8 cellular contexts compared by ENCODE assay signal in the genomic region with DNA sequence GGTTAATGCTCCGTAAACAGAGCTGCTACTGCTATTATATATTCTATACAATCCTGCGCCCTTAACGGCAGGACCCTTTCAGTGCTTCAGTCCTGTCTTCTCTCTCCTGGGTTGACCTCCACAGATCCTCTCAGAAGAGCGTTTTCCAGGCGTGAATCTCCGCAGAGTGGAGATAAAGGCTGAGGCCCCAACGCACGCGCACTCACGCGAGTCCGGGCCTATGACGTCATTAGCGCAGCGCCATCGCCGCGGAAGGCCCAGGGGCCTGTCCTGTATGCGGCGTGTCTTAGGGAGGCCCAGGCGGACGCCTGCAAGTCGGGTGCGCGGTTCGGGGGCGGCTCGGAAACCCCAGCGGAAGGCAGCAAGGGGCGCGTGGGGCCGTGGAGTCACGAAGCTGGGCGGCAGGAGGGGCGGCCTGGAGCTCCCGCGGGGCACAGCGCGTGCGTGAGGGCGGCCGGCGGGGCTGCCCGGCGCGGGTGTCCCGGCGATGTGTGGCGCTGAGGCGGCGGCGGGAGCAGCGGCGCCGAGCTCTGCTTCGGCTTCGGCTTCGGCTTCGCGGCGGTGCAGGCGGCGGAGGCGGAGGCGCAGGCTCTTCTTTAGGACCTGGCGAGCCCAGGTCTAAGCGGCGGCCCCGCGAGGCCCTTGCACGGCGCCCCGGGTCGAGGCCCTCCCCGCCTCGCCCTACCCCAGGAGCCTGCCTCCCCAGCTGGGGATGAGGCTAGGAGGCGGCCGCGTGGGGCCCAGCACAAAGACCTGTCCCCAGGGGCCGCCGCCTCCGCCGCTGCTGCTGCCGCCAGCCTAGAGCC. TPM values are rescaled to one million over a fixed set of nuclear protein-coding genes. Genes with fewer than 3 reads are reported as not detected.
DNase-seq lines count a peak whose midpoint lies in the region; ATAC-seq, FAIRE-seq and TF ChIP-seq lines count a peak whose summit lies in the region.

Gene MAPKAPK5, plus strand, starts transcription at position 479 of the 806 bp plus-strand sequence. CDS start 506 bp downstream, outside the sequence.

- TF ChIP-seq CTCF in WI38 (IDR thresholded peaks at IDR 0.05; ENCODE audit: low read depth, low read length) = no peak
- no peak for TF ChIP-seq CTCF in mammary epithelial cell (conservative IDR thresholded peaks at IDR 0.05 in 1 of 2, IDR thresholded peaks at IDR 0.05 in 1 of 2; ENCODE audit: extremely low read depth in 1 of 2, insufficient read depth in 1 of 2, low read depth in 1 of 2, low read length in 2 of 2)

- DNase-seq in AG08395 (ENCODE audit: low spot score) (peak; percentile 99), NCI-H2227 treated with DMSO at 0.1 percent for 48 hours (lab: John Stamatoyannopoulos, UW) (peak; percentile 92), mammary epithelial cell (peak; percentile 92), iPS-NIHi11 (ENCODE audit: low spot score) (peak; percentile 100), small intestine (peak; percentile 94)

- H3K79me2 ChIP-seq in mammary epithelial cell (ENCODE audit: insufficient read depth, low read length) = peaks cover 77% of the 10 kb centered on the region

- H2AFZ ChIP-seq in mammary epithelial cell (ENCODE audit: low read depth, low read length) = peak within 1 kb of the TSS; percentile 89

- H3K4me2 ChIP-seq in mammary epithelial cell (ENCODE audit: insufficient read depth, low read depth, low read length) = peak within 1 kb of the TSS; percentile 92

- H3K9me3 ChIP-seq in mammary epithelial cell (replicated peaks; ENCODE audit: insufficient read depth, low read length) (no peaks in the 10 kb centered on the region), small intestine (ENCODE audit: control insufficient read depth, low read depth) (no peaks in the 10 kb centered on the region)

- peak within 1 kb of the TSS; percentile 97 for H3K9ac ChIP-seq in mammary epithelial cell (ENCODE audit: insufficient read depth, low read length)

- H3K27me3 ChIP-seq in mammary epithelial cell (ENCODE audit: insufficient read depth, low read length) (no peaks in the 10 kb centered on the region), small intestine (ENCODE audit: control insufficient read depth in 2 of 2, insufficient read depth in 2 of 2, low read length in 2 of 2) (no peaks in the 10 kb centered on the region)

- H4K20me1 ChIP-seq in mammary epithelial cell (ENCODE audit: insufficient read depth, low read length) = no peaks in the 10 kb centered on the region

- BruUV-seq in mammary epithelial cell (replicated peaks; lab: Mats Ljungman, UMichigan) = no TSS peak

- dilution Hi-C loops in mammary epithelial cell (cut with HindIII; ENCODE audit: low sequenced_read_pairs) = no loop called here

- no peak for FAIRE-seq in small intestine (lab: Jason Lieb, UNC)

- H3K36me3 ChIP-seq in mammary epithelial cell (ENCODE audit: insufficient read depth, low read length) (no peaks in the 10 kb centered on the region), small intestine (ENCODE audit: control insufficient read depth in 2 of 2, insufficient read depth in 2 of 2, low read length in 2 of 2) (peaks cover 0 to 3% of the 10 kb centered on the region in 2 donors)

- CTCF ChIA-PET in mammary epithelial cell (lab: Charles Lee; ENCODE audit: low non-redundant PET) = no interaction called here

- intact Hi-C loops in mammary epithelial cell (cut with micrococcal nuclease) = loop anchor here (2.0 to 10.0 kb wide), 2 partner anchors 171 to 543 kb away; partner anchors contain the start of genes ERP29, HECTD4 and TMEM116

- H3K27ac ChIP-seq in mammary epithelial cell (ENCODE audit: insufficient read depth, low read depth, low read length) = peak within 1 kb of the TSS; percentile 83
- peak within 1 kb of the TSS; percentile 97 to 98 for H3K27ac ChIP-seq in small intestine (ENCODE audit: low read depth in 1 of 2, low read length in 1 of 2)

- WGBS in mammary epithelial cell (ENCODE audit: low coverage, missing lambda C conversion rate) = under 1% methylated on average over 23 of the region's 84 CpGs
- 0 to 1% (median 0%) methylated on average over 54 to 84 of the region's 84 CpGs for WGBS in small intestine, 3 donors

- in situ Hi-C loops in mammary epithelial cell (cut with MboI; ENCODE audit: low sequenced_read_pairs in 2 of 2) = no loop called here

- ATAC-seq in GM18909 (IDR thresholded peaks at IDR 0.05; ENCODE audit: poor library complexity, unreplicated experiment) (peak; percentile 84), HG03159 (IDR thresholded peaks at IDR 0.05; ENCODE audit: unreplicated experiment) (peak; percentile 80)

- H3K4me1 ChIP-seq in mammary epithelial cell (ENCODE audit: insufficient read depth, low read length) (peaks cover 12% of the 10 kb centered on the region), small intestine (ENCODE audit: control insufficient read depth in 2 of 2, insufficient read depth in 1 of 2, low read depth in 1 of 2, low read length in 1 of 2) (peaks cover 3 to 4% of the 10 kb centered on the region in 2 donors)

- H3K4me3 ChIP-seq in WI38 (ENCODE audit: low read depth, low read length) = peak within 1 kb of the TSS; percentile 91
- H3K4me3 ChIP-seq in mammary epithelial cell (replicated peaks in 1 of 3; ENCODE audit: insufficient read depth in 1 of 3, low read depth in 2 of 3, low read length in 3 of 3) = peak within 1 kb of the TSS; percentile 67 to 84 (median 68)
- H3K4me3 ChIP-seq in small intestine (ENCODE audit: low read depth in 1 of 2, low read length in 2 of 2) = peak within 1 kb of the TSS; percentile 79 to 99

RNA-seq across cellular contexts. Expression of gene MAPKAPK5, which starts in this region (rescaled TPM):
- total RNA-seq in mammary epithelial cell = 10 to 100 TPM; 34.5 to 46.7 TPM
- polyA plus RNA-seq in mammary epithelial cell (38.7 TPM), small intestine (10 to 100 TPM; 28.4 to 50.5 (median 33.2) TPM)
- polyA minus RNA-seq in mammary epithelial cell = 49.4 TPM

Comparison
In these comparisons a context has a peak if more than half of its experiments do, and no peak if none do; other contexts are left out.
1. Peak in every context shown above with its lines: DNase-seq, ATAC-seq, H3K4me3 ChIP-seq and H3K27ac ChIP-seq.